Comparison of ENCODE assay signal across 18 cellular contexts in the genomic region with DNA sequence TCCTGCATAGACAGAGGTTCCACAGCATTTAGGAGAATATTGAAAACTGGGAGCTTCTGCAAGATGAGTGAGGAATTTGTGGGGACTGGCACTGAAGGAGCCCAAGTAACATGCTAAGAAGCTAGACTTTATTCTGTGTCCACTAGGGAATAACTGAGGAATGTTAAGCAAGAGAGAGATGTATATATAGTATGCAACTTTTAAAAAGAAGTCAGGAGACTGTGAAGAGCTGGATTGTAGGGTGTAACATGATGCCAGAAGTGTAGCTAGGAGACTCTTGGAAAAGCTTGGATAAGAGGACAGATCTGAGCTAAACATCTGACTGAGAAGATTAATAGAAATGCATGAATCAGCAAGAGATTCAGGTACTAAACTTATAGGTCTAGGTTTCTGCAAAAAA.
DNase-seq lines count a peak whose midpoint lies in the region; ATAC-seq and TF ChIP-seq lines count a peak whose summit lies in the region.
"Had no signal": no experiment of that assay in that cellular context is flagged by ENCODE, and none has a peak within 500 bp of the region (broad histone marks: within the 10 kb centered on the region; RNA-seq: fewer than 3 reads in every experiment).

No MANE protein-coding gene starts in this region.

- H3K4me2 ChIP-seq in smooth muscle cell: peak overlapping the region; percentile 60

- no peaks in the 10 kb centered on the region for H3K79me2 ChIP-seq in smooth muscle cell (ENCODE audit: low read depth)

- no peak overlapping the region for H3K9ac ChIP-seq in adipocyte (ENCODE audit: low read length)
- H3K9ac ChIP-seq in smooth muscle cell (ENCODE audit: low read depth): no peak overlapping the region

- TF ChIP-seq CTCF in fibroblast of pulmonary artery (IDR thresholded peaks at IDR 0.05; ENCODE audit: low read length, missing control alignments) (no peak), smooth muscle cell (IDR thresholded peaks at IDR 0.05; ENCODE audit: borderline replicate concordance, insufficient read depth, poor library complexity, severe bottlenecking) (no peak), BE2C (IDR thresholded peaks at IDR 0.05; ENCODE audit: low read depth, low read length) (no peak), GM13976 (IDR thresholded peaks at IDR 0.05; ENCODE audit: borderline replicate concordance, control extremely low read depth, extremely low read depth, insufficient read depth, missing control alignments) (no peak)

- no peak overlapping the region for H3K4me3 ChIP-seq in adipocyte (ENCODE audit: low read length)
- no peak overlapping the region for H3K4me3 ChIP-seq in fibroblast of pulmonary artery (replicated peaks; ENCODE audit: low read depth, low read length)
- H3K4me3 ChIP-seq in smooth muscle cell: no peak overlapping the region
- H3K4me3 ChIP-seq in BE2C (ENCODE audit: low read depth, low read length): no peak overlapping the region
- H3K4me3 ChIP-seq: prostate gland, tibial nerve had no signal

- H3K9me3 ChIP-seq in adipocyte (ENCODE audit: control insufficient read depth, low read length) (no peaks in the 10 kb centered on the region), smooth muscle cell (replicated peaks; ENCODE audit: low read depth) (no peaks in the 10 kb centered on the region), BE2C (no peaks in the 10 kb centered on the region)
- H3K9me3 ChIP-seq: prostate gland, tibial nerve had no signal

- peak overlapping the region; percentile 12 for H2AFZ ChIP-seq in smooth muscle cell (ENCODE audit: low read depth)

- no peak for ATAC-seq in GM18907 (IDR thresholded peaks at IDR 0.05; ENCODE audit: unreplicated experiment)
- ATAC-seq: Right ventricle myocardium inferior; stimulated activated naive CD8-positive, alpha-beta T cell treated with anti-CD3 and anti-CD28 coated beads, Interleukin-15, Interleukin-2, amounts not matched to agents 100 U/mL and 50 U/mL, for 24 hours had no signal

- H3K27ac ChIP-seq in smooth muscle cell (ENCODE audit: low read depth): peak overlapping the region; percentile 88
- H3K27ac ChIP-seq: prostate gland had no signal

- H3F3A ChIP-seq in smooth muscle cell (ENCODE audit: low read depth): peaks cover 12% of the 10 kb centered on the region

- H3K27me3 ChIP-seq in adipocyte (replicated peaks; ENCODE audit: control insufficient read depth, insufficient read depth, low read length): no peaks in the 10 kb centered on the region
- no peaks in the 10 kb centered on the region for H3K27me3 ChIP-seq in smooth muscle cell (ENCODE audit: low read depth)
- no peaks in the 10 kb centered on the region for H3K27me3 ChIP-seq in BE2C
- H3K27me3 ChIP-seq: tibial nerve had no signal

- DNase-seq in ELR (ENCODE audit: low read depth) (peak; percentile 4), adipocyte (ENCODE audit: low read depth) (peak; percentile 54), fibroblast of pulmonary artery (ENCODE audit: low read depth) (peak; percentile 41), smooth muscle cell (lab: John Stamatoyannopoulos, UW; ENCODE audit: unreplicated experiment) (no peak), BE2C (no peak), GM13976 (ENCODE audit: low spot score) (no peak)
- DNase-seq: activated CD4-positive, alpha-beta T cell treated with anti-CD3 and anti-CD28 coated beads, Interleukin-2, amount 10 ng/mL, durations not matched to agents 7 days and 5 days; activated CD8-positive, alpha-beta memory T cell treated with anti-CD3 and anti-CD28 coated beads, Interleukin-2, amount 50 U/mL, for 4 hours; activated naive CD8-positive, alpha-beta T cell treated with anti-CD3 and anti-CD28 coated beads, Interleukin-2, amount 10 ng/mL, durations not matched to agents 7 days and 5 days; C1 segment of cervical spinal cord; NCI-H748 treated with DMSO at 0.1 percent for 48 hours; small intestine; stimulated activated CD4-positive, alpha-beta T cell treated with anti-CD3 and anti-CD28 coated beads, Interleukin-2, amount 100 ng/mL, for 48 hours; stimulated activated naive CD8-positive, alpha-beta T cell treated with anti-CD3 and anti-CD28 coated beads, Interleukin-15, Interleukin-2, amounts not matched to agents 100 U/mL and 50 U/mL, for 24 hours had no signal

- in situ Hi-C loops in GM13976 (cut with MboI; ENCODE audit: low sequenced_read_pairs, unreplicated experiment): no loop called here

- H3K36me3 ChIP-seq in adipocyte (ENCODE audit: control insufficient read depth, insufficient read depth, low read length, severe bottlenecking): no peaks in the 10 kb centered on the region
- no peaks in the 10 kb centered on the region for H3K36me3 ChIP-seq in smooth muscle cell (ENCODE audit: low read depth)
- H3K36me3 ChIP-seq in BE2C: no peaks in the 10 kb centered on the region
- H3K36me3 ChIP-seq: prostate gland, tibial nerve had no signal

- H4K20me1 ChIP-seq in smooth muscle cell (ENCODE audit: low read depth): no peaks in the 10 kb centered on the region

- H3K4me1 ChIP-seq in adipocyte (ENCODE audit: control insufficient read depth, insufficient read depth, low read length) (peaks cover 35% of the 10 kb centered on the region), smooth muscle cell (ENCODE audit: low read depth) (peaks cover 6% of the 10 kb centered on the region), BE2C (no peaks in the 10 kb centered on the region)
- H3K4me1 ChIP-seq: prostate gland had no signal

Comparison
In these comparisons a context has a peak if more than half of its experiments do, and no peak if none do; other contexts are left out.
1. DNase-seq: peak in ELR (single experiment), adipocyte (single experiment) and fibroblast of pulmonary artery (single experiment); none in smooth muscle cell (single experiment), BE2C (single experiment) and GM13976 (single experiment).